ENCODE assay signal across 5 cellular contexts in genomic region chr6:163768905-163769304, GRCh38.
TF ChIP-seq lines count a peak whose summit lies in the region.

No MANE protein-coding gene starts in this region.

TF ChIP-seq in SK-N-SH treated with all-trans-retinoic acid at 6 μM for 48 hours, 23 proteins besides CTCF, POLR2A, EP300 and RAD21:
- no peak for TF ChIP-seq ESRRG (CRISPR knock-in tag; IDR thresholded peaks at IDR 0.05)
- no peak for TF ChIP-seq ZNF70 (CRISPR knock-in tag; IDR thresholded peaks at IDR 0.05)
- TF ChIP-seq ZFP30 (CRISPR knock-in tag; IDR thresholded peaks at IDR 0.05), result 0 out of 2 replicates have a peak, but pooled peaks have one; percentile 59
- no peak for TF ChIP-seq OSR1 (CRISPR knock-in tag; IDR thresholded peaks at IDR 0.05)
- no peak for TF ChIP-seq RARB (CRISPR knock-in tag; IDR thresholded peaks at IDR 0.05)
- no peak for TF ChIP-seq ISL1 (CRISPR knock-in tag; IDR thresholded peaks at IDR 0.05)
- TF ChIP-seq, protein P1, sequence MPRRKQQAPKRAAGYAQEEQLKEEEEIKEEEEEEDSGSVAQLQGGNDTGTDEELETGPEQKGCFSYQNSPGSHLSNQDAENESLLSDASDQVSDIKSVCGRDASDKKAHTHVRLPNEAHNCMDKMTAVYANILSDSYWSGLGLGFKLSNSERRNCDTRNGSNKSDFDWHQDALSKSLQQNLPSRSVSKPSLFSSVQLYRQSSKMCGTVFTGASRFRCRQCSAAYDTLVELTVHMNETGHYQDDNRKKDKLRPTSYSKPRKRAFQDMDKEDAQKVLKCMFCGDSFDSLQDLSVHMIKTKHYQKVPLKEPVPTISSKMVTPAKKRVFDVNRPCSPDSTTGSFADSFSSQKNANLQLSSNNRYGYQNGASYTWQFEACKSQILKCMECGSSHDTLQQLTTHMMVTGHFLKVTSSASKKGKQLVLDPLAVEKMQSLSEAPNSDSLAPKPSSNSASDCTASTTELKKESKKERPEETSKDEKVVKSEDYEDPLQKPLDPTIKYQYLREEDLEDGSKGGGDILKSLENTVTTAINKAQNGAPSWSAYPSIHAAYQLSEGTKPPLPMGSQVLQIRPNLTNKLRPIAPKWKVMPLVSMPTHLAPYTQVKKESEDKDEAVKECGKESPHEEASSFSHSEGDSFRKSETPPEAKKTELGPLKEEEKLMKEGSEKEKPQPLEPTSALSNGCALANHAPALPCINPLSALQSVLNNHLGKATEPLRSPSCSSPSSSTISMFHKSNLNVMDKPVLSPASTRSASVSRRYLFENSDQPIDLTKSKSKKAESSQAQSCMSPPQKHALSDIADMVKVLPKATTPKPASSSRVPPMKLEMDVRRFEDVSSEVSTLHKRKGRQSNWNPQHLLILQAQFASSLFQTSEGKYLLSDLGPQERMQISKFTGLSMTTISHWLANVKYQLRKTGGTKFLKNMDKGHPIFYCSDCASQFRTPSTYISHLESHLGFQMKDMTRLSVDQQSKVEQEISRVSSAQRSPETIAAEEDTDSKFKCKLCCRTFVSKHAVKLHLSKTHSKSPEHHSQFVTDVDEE (CRISPR knock-in tag; IDR thresholded peaks at IDR 0.05), result no peak

TF ChIP-seq in SK-N-SH, 30 proteins besides CTCF, POLR2A, EP300 and RAD21 (continues in another document):
- TF ChIP-seq YY1 (IDR thresholded peaks at IDR 0.05; ENCODE audit: low read depth), result no peak
- TF ChIP-seq USF2 (IDR thresholded peaks at IDR 0.05; ENCODE audit: borderline replicate concordance, low read depth, low read length), result no peak
- no peak for TF ChIP-seq RCOR1 (IDR thresholded peaks at IDR 0.05; ENCODE audit: low read length)
- TF ChIP-seq, protein P2, sequence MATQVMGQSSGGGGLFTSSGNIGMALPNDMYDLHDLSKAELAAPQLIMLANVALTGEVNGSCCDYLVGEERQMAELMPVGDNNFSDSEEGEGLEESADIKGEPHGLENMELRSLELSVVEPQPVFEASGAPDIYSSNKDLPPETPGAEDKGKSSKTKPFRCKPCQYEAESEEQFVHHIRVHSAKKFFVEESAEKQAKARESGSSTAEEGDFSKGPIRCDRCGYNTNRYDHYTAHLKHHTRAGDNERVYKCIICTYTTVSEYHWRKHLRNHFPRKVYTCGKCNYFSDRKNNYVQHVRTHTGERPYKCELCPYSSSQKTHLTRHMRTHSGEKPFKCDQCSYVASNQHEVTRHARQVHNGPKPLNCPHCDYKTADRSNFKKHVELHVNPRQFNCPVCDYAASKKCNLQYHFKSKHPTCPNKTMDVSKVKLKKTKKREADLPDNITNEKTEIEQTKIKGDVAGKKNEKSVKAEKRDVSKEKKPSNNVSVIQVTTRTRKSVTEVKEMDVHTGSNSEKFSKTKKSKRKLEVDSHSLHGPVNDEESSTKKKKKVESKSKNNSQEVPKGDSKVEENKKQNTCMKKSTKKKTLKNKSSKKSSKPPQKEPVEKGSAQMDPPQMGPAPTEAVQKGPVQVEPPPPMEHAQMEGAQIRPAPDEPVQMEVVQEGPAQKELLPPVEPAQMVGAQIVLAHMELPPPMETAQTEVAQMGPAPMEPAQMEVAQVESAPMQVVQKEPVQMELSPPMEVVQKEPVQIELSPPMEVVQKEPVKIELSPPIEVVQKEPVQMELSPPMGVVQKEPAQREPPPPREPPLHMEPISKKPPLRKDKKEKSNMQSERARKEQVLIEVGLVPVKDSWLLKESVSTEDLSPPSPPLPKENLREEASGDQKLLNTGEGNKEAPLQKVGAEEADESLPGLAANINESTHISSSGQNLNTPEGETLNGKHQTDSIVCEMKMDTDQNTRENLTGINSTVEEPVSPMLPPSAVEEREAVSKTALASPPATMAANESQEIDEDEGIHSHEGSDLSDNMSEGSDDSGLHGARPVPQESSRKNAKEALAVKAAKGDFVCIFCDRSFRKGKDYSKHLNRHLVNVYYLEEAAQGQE (IDR thresholded peaks at IDR 0.05; ENCODE audit: low read depth, low read length), result no peak
- TF ChIP-seq GABPA (IDR thresholded peaks at IDR 0.05; ENCODE audit: low read depth), result no peak
- TF ChIP-seq FOXJ3 (CRISPR knock-in tag; IDR thresholded peaks at IDR 0.05), result no peak
- TF ChIP-seq RXRA (IDR thresholded peaks at IDR 0.05; ENCODE audit: borderline replicate concordance, low read depth), result no peak
- TF ChIP-seq RFX5 (IDR thresholded peaks at IDR 0.05; ENCODE audit: low read length), result no peak
- TF ChIP-seq TEAD4 (IDR thresholded peaks at IDR 0.05; ENCODE audit: borderline replicate concordance, insufficient read depth), result no peak

TF ChIP-seq in HEK293, 187 proteins besides CTCF, POLR2A, EP300 and RAD21:
- TF ChIP-seq, protein P3, sequence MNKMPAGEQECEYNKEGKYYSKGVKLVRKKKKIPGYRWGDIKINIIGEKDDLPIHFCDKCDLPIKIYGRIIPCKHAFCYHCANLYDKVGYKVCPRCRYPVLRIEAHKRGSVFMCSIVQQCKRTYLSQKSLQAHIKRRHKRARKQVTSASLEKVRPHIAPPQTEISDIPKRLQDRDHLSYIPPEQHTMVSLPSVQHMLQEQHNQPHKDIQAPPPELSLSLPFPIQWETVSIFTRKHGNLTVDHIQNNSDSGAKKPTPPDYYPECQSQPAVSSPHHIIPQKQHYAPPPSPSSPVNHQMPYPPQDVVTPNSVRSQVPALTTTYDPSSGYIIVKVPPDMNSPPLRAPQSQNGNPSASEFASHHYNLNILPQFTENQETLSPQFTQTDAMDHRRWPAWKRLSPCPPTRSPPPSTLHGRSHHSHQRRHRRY (tag by site-specific recombination; IDR thresholded peaks at IDR 0.05), result no peak
- peak; percentile 96 for TF ChIP-seq ZNF558 (tag by site-specific recombination; IDR thresholded peaks at IDR 0.05)

TF ChIP-seq in GM12878, 131 proteins besides CTCF, POLR2A, EP300 and RAD21 (continues in another document):
- TF ChIP-seq POLR2AphosphoS5 (IDR thresholded peaks at IDR 0.05; ENCODE audit: low read length), result no peak
- TF ChIP-seq HDGF (IDR thresholded peaks at IDR 0.05), result no peak
- TF ChIP-seq KDM1A (IDR thresholded peaks at IDR 0.05; ENCODE audit: borderline replicate concordance), result no peak
- TF ChIP-seq, protein P4, sequence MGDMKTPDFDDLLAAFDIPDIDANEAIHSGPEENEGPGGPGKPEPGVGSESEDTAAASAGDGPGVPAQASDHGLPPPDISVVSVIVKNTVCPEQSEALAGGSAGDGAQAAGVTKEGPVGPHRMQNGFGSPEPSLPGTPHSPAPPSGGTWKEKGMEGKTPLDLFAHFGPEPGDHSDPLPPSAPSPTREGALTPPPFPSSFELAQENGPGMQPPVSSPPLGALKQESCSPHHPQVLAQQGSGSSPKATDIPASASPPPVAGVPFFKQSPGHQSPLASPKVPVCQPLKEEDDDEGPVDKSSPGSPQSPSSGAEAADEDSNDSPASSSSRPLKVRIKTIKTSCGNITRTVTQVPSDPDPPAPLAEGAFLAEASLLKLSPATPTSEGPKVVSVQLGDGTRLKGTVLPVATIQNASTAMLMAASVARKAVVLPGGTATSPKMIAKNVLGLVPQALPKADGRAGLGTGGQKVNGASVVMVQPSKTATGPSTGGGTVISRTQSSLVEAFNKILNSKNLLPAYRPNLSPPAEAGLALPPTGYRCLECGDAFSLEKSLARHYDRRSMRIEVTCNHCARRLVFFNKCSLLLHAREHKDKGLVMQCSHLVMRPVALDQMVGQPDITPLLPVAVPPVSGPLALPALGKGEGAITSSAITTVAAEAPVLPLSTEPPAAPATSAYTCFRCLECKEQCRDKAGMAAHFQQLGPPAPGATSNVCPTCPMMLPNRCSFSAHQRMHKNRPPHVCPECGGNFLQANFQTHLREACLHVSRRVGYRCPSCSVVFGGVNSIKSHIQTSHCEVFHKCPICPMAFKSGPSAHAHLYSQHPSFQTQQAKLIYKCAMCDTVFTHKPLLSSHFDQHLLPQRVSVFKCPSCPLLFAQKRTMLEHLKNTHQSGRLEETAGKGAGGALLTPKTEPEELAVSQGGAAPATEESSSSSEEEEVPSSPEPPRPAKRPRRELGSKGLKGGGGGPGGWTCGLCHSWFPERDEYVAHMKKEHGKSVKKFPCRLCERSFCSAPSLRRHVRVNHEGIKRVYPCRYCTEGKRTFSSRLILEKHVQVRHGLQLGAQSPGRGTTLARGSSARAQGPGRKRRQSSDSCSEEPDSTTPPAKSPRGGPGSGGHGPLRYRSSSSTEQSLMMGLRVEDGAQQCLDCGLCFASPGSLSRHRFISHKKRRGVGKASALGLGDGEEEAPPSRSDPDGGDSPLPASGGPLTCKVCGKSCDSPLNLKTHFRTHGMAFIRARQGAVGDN (IDR thresholded peaks at IDR 0.05), result no peak
- no peak for TF ChIP-seq ZBTB33 (IDR thresholded peaks at IDR 0.05)

TF ChIP-seq in K562, 482 proteins besides CTCF, POLR2A, EP300 and RAD21:
- TF ChIP-seq NR2C1 (IDR thresholded peaks at IDR 0.05) (no peak), NR2C1 (tag; IDR thresholded peaks at IDR 0.05) (no peak), MYBL2 (IDR thresholded peaks at IDR 0.05; ENCODE audit: low read depth) (no peak), MYBL2 (CRISPR knock-in tag; IDR thresholded peaks at IDR 0.05; ENCODE audit: borderline replicate concordance) (no peak), NCOR1 (IDR thresholded peaks at IDR 0.05) (no peak), ZEB2 (IDR thresholded peaks at IDR 0.05) (no peak), TRIM24 (IDR thresholded peaks at IDR 0.05) (0 out of 4 replicates have a peak, but pooled peaks of 1 of the 2 experiments have one; percentile 36), CBX8 (IDR thresholded peaks at IDR 0.05; ENCODE audit: borderline replicate concordance, extremely low read depth, low read depth, low read length, poor library complexity, severe bottlenecking) (no peak), SPI1 (IDR thresholded peaks at IDR 0.05; ENCODE audit: borderline replicate concordance, low read depth, low read length) (no peak), CBX3 (IDR thresholded peaks at IDR 0.05; ENCODE audit: borderline replicate concordance in 1 of 2, low read length in 2 of 2) (peak in 1 of 2 experiments; percentile 89; a peak in 2 of 3 replicates), ZNF280A (IDR thresholded peaks at IDR 0.05; ENCODE audit: low read depth, partially characterized antibody) (peak; percentile 18), IFI16 (CRISPR knock-in tag; IDR thresholded peaks at IDR 0.05) (no peak)
- TF ChIP-seq, protein P5, sequence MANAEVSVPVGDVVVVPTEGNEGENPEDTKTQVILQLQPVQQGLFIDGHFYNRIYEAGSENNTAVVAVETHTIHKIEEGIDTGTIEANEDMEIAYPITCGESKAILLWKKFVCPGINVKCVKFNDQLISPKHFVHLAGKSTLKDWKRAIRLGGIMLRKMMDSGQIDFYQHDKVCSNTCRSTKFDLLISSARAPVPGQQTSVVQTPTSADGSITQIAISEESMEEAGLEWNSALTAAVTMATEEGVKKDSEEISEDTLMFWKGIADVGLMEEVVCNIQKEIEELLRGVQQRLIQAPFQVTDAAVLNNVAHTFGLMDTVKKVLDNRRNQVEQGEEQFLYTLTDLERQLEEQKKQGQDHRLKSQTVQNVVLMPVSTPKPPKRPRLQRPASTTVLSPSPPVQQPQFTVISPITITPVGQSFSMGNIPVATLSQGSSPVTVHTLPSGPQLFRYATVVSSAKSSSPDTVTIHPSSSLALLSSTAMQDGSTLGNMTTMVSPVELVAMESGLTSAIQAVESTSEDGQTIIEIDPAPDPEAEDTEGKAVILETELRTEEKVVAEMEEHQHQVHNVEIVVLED (CRISPR knock-in tag; IDR thresholded peaks at IDR 0.05), result no peak
